16 cellular contexts compared by ENCODE assay signal in the genomic region with DNA sequence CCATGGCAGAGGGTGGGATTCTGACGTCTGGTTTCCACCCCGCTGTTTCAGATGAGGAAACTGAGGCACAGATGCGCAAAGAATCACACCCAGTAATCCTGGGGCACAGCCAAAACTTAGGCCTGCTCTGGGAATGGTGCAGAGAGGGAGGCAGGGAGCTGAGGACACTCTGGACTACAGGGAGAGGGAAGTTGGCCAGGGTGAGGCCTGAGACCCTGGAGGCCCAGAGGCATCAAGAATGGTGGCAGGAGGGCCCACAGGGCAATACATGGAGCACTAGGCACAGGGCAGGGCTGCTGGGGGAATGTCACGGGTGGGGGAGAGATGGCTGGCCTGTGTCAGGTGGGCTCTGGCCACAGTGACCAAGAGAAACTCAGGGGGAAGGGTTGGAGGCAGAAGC.
DNase-seq lines count a peak whose midpoint lies in the region; TF ChIP-seq lines count a peak whose summit lies in the region.
"Had no signal": no experiment of that assay in that cellular context is flagged by ENCODE, and none has a peak within 500 bp of the region (broad histone marks: within the 10 kb centered on the region; RNA-seq: fewer than 3 reads in every experiment).

No MANE protein-coding gene starts in this region.

- no peak overlapping the region for H3K23ac ChIP-seq in mesenchymal stem cell (ENCODE audit: low read length in 2 of 2)

- CTCF ChIA-PET in activated naive CD4-positive, alpha-beta T cell treated with anti-CD3 and anti-CD28 coated beads, Interleukin-2, amount 10 ng/mL, durations not matched to agents 7 days and 5 days (lab: Charles Lee), result interaction anchor here (1.9 kb wide), 1 partner anchor 11 kb away, joined by 4 read pairs; no protein-coding TSS in a partner anchor

- no peaks in the 10 kb centered on the region for H3K4me1 ChIP-seq in mesenchymal stem cell (ENCODE audit: control insufficient read depth, insufficient read depth, low read depth, low read length)

- no peak overlapping the region for H3K4me2 ChIP-seq in mesenchymal stem cell (ENCODE audit: low read length, poor library complexity, severe bottlenecking)
- H3K4me2 ChIP-seq: PC-9 had no signal

- no peaks in the 10 kb centered on the region for H3K27me3 ChIP-seq in WERI-Rb-1 (ENCODE audit: insufficient read depth, low read depth, severe bottlenecking)
- peaks cover 42 to 60% of the 10 kb centered on the region in 2 experiments for H3K27me3 ChIP-seq in mesenchymal stem cell (ENCODE audit: control insufficient read depth in 1 of 2, insufficient read depth in 1 of 2, low read length in 2 of 2)

- no peak overlapping the region for H3K4me3 ChIP-seq in WERI-Rb-1 (ENCODE audit: low read depth, low read length)
- peak overlapping the region in 1 of 2 experiments; percentile 57 for H3K4me3 ChIP-seq in mesenchymal stem cell (ENCODE audit: insufficient read depth in 1 of 2, low read depth in 1 of 2, low read length in 2 of 2)
- H3K4me3 ChIP-seq: GM12878, PC-9 had no signal

- peaks cover 37% of the 10 kb centered on the region for H3K27me3 Mint-ChIP-seq in activated naive CD4-positive, alpha-beta T cell treated with anti-CD3 and anti-CD28 coated beads, Interleukin-2, amount 10 ng/mL, durations not matched to agents 7 days and 5 days
- H3K27me3 Mint-ChIP-seq in type B pancreatic cell, result peaks cover 51% of the 10 kb centered on the region

- H4K91ac ChIP-seq in mesenchymal stem cell (ENCODE audit: low read length), result no peak overlapping the region

- H3K9ac ChIP-seq in mesenchymal stem cell (ENCODE audit: low read length), result peak overlapping the region; percentile 70

- H2BK15ac ChIP-seq in mesenchymal stem cell (ENCODE audit: low read depth, poor library complexity, severe bottlenecking), result no peak overlapping the region

- H3K27ac Mint-ChIP-seq in activated naive CD4-positive, alpha-beta T cell treated with anti-CD3 and anti-CD28 coated beads, Interleukin-2, amount 10 ng/mL, durations not matched to agents 7 days and 5 days, result no peak overlapping the region
- peak overlapping the region; percentile 39 for H3K27ac Mint-ChIP-seq in type B pancreatic cell

- no peaks in the 10 kb centered on the region for H3K36me3 Mint-ChIP-seq in activated naive CD4-positive, alpha-beta T cell treated with anti-CD3 and anti-CD28 coated beads, Interleukin-2, amount 10 ng/mL, durations not matched to agents 7 days and 5 days
- H3K36me3 Mint-ChIP-seq in type B pancreatic cell, result no peaks in the 10 kb centered on the region

- H3K9me3 Mint-ChIP-seq in activated naive CD4-positive, alpha-beta T cell treated with anti-CD3 and anti-CD28 coated beads, Interleukin-2, amount 10 ng/mL, durations not matched to agents 7 days and 5 days, result no peaks in the 10 kb centered on the region
- H3K9me3 Mint-ChIP-seq in type B pancreatic cell, result no peaks in the 10 kb centered on the region

- peak overlapping the region; percentile 75 for H3K27ac ChIP-seq in WERI-Rb-1
- H3K27ac ChIP-seq in mesenchymal stem cell (ENCODE audit: low read length, poor library complexity, severe bottlenecking), result no peak overlapping the region
- H3K27ac ChIP-seq: C4-2B, PC-9 had no signal

- peak; percentile 9 for DNase-seq in activated naive CD4-positive, alpha-beta T cell treated with anti-CD3 and anti-CD28 coated beads, Interleukin-2, amount 10 ng/mL, durations not matched to agents 7 days and 5 days
- DNase-seq in activated naive CD4-positive, alpha-beta T cell treated with Interleukin-2 at 50 U/mL for 16 hours, result no peak
- no peak for DNase-seq in WERI-Rb-1
- DNase-seq in mesenchymal stem cell, result no peak
- DNase-seq in type B pancreatic cell (ENCODE audit: extremely low spot score, unreplicated experiment), result no peak
- no peak for DNase-seq in epidermal melanocyte (ENCODE audit: insufficient read length, low spot score)
- no peak for DNase-seq in NCI-H2029 (lab: John Stamatoyannopoulos, UW)
- no peak for DNase-seq in DMS53 treated with DMSO at 0.1 percent for 48 hours (lab: John Stamatoyannopoulos, UW; ENCODE audit: unreplicated experiment)
- DNase-seq: 8988T, GDM1, GOT3, KG1, NCI-H510A treated with DMSO at 0.1 percent for 48 hours, PC-9 had no signal

- no peak overlapping the region for H2AFZ ChIP-seq in mesenchymal stem cell (ENCODE audit: low read depth, low read length)
- H2AFZ ChIP-seq: PC-9 had no signal

- no peak overlapping the region for H4K8ac ChIP-seq in mesenchymal stem cell (ENCODE audit: low read length)

- no peak overlapping the region for H3K14ac ChIP-seq in mesenchymal stem cell (ENCODE audit: low read length in 2 of 2)

- WGBS in mesenchymal stem cell, result 87% methylated on average over 4 of the region's 4 CpGs

- no peak overlapping the region for H2BK12ac ChIP-seq in mesenchymal stem cell (ENCODE audit: low read length in 2 of 2)

- no peak overlapping the region for H3K18ac ChIP-seq in mesenchymal stem cell (ENCODE audit: low read depth in 1 of 2, low read length in 2 of 2)

- H3K36me3 ChIP-seq in WERI-Rb-1 (no peaks in the 10 kb centered on the region), mesenchymal stem cell (ENCODE audit: control insufficient read depth in 1 of 2, insufficient read depth in 2 of 2, low read depth in 1 of 2, low read length in 2 of 2) (no peaks in the 10 kb centered on the region)

- H3K79me1 ChIP-seq in mesenchymal stem cell (replicated peaks; ENCODE audit: low read length, poor library complexity, severe bottlenecking), result no peaks in the 10 kb centered on the region

- no peak overlapping the region for H2BK120ac ChIP-seq in mesenchymal stem cell (ENCODE audit: low read depth, low read length)

- no peak overlapping the region for H2BK5ac ChIP-seq in mesenchymal stem cell (ENCODE audit: low read depth, low read length, poor library complexity, severe bottlenecking)

- no peaks in the 10 kb centered on the region for H3K4me1 Mint-ChIP-seq in activated naive CD4-positive, alpha-beta T cell treated with anti-CD3 and anti-CD28 coated beads, Interleukin-2, amount 10 ng/mL, durations not matched to agents 7 days and 5 days
- peaks cover 12% of the 10 kb centered on the region for H3K4me1 Mint-ChIP-seq in type B pancreatic cell (ENCODE audit: unreplicated experiment)

- no peak overlapping the region for H3K4me3 Mint-ChIP-seq in activated naive CD4-positive, alpha-beta T cell treated with anti-CD3 and anti-CD28 coated beads, Interleukin-2, amount 10 ng/mL, durations not matched to agents 7 days and 5 days
- H3K4me3 Mint-ChIP-seq in type B pancreatic cell, result no peak overlapping the region

- H3K4ac ChIP-seq in mesenchymal stem cell (ENCODE audit: low read depth in 1 of 2, low read length in 2 of 2), result no peak overlapping the region

- TF ChIP-seq CTCF in WERI-Rb-1 (IDR thresholded peaks at IDR 0.05; ENCODE audit: low read depth, low read length) (no peak), type B pancreatic cell (conservative IDR thresholded peaks at IDR 0.05) (no peak)

- H3K9me3 ChIP-seq in WERI-Rb-1 (ENCODE audit: severe bottlenecking) (no peaks in the 10 kb centered on the region), mesenchymal stem cell (ENCODE audit: control insufficient read depth, low read length) (no peaks in the 10 kb centered on the region)

- no peak overlapping the region for H2AK5ac ChIP-seq in mesenchymal stem cell (ENCODE audit: low read length, severe bottlenecking)
